9 cellular contexts compared by ENCODE assay signal in genomic region chr3:98778852-98779379, GRCh38. TPM values are rescaled to one million over a fixed set of nuclear protein-coding genes. Genes with fewer than 3 reads are reported as not detected.
A peak's percentile ranks its signal among the peaks of the same experiment; 100 is the strongest.
DNase-seq lines count a peak whose midpoint lies in the region; ATAC-seq and TF ChIP-seq lines count a peak whose summit lies in the region.
"Had no signal": no experiment of that assay in that cellular context is flagged by ENCODE, and none has a peak within 500 bp of the region (broad histone marks: within the 10 kb centered on the region; RNA-seq: fewer than 3 reads in every experiment).

No MANE protein-coding gene starts in this region.

- DNase-seq in AG09309 (ENCODE audit: low read depth) (peak; percentile 87), Kasumi-1 (lab: John Stamatoyannopoulos, UW) (peak; percentile 78), chondrocyte (ENCODE audit: low spot score) (no peak), mesothelial cell of epicardium (ENCODE audit: low spot score in 2 of 2, unreplicated experiment in 2 of 2) (no peak), NCI-H1417 treated with DMSO at 0.1 percent for 48 hours (lab: John Stamatoyannopoulos, UW) (no peak), GM23338 (ENCODE audit: low spot score) (no peak)

- no peaks in the 10 kb centered on the region for H3K4me1 ChIP-seq in GM23338 (ENCODE audit: insufficient read depth)

- no peak overlapping the region for H3K4me3 Mint-ChIP-seq in chondrocyte (ENCODE audit: unreplicated experiment)
- H3K4me3 Mint-ChIP-seq in mesothelial cell of epicardium: no peak overlapping the region
- no peak overlapping the region for H3K4me3 Mint-ChIP-seq in activated T-helper 17 cell treated with anti-CD3 and anti-CD28 coated beads, Interleukin-2, amount 50 U/mL, for 72 hours
- no peak overlapping the region for H3K4me3 Mint-ChIP-seq in GM23338

- H3K36me3 Mint-ChIP-seq in chondrocyte (ENCODE audit: low read depth) (peaks cover 2% of the 10 kb centered on the region), mesothelial cell of epicardium (peaks cover 2% of the 10 kb centered on the region), GM23338 (ENCODE audit: low read depth) (no peaks in the 10 kb centered on the region)
- no peaks in the 10 kb centered on the region for H3K36me3 Mint-ChIP-seq in activated T-helper 17 cell treated with anti-CD3 and anti-CD28 coated beads, Interleukin-2, amount 50 U/mL, for 72 hours (ENCODE audit: low read depth)

- no peak overlapping the region for H2AFZ ChIP-seq in GM23338

- H4K20me1 ChIP-seq in GM23338 (replicated peaks; ENCODE audit: insufficient read depth): no peaks in the 10 kb centered on the region

- H3K27ac Mint-ChIP-seq in chondrocyte (ENCODE audit: unreplicated experiment) (peak overlapping the region; percentile 88), mesothelial cell of epicardium (peak overlapping the region; percentile 45), GM23338 (no peak overlapping the region)
- H3K27ac Mint-ChIP-seq in activated T-helper 17 cell treated with anti-CD3 and anti-CD28 coated beads, Interleukin-2, amount 50 U/mL, for 72 hours: no peak overlapping the region

- H3K4me2 ChIP-seq in GM23338: no peak overlapping the region

- no peak overlapping the region; the same call in 1 of the 2 replicates for H3K27ac ChIP-seq in GM23338 (ENCODE audit: low read depth)

- no peaks in the 10 kb centered on the region for H3K36me3 ChIP-seq in GM23338 (ENCODE audit: insufficient read depth)

- H3F3A ChIP-seq in GM23338 (replicated peaks; ENCODE audit: low read depth): no peaks in the 10 kb centered on the region

- no peaks in the 10 kb centered on the region for H3K27me3 ChIP-seq in GM23338 (ENCODE audit: insufficient read depth)

- no peak for ATAC-seq in GM21447 (IDR thresholded peaks at IDR 0.05; ENCODE audit: unreplicated experiment)
- ATAC-seq in activated T-helper 17 cell treated with anti-CD3 and anti-CD28 coated beads, Interleukin-2, amount 50 U/mL, for 72 hours (replicated peaks): no peak
- no peak for ATAC-seq in GM23338

- TF ChIP-seq CTCF in AG09309 (IDR thresholded peaks at IDR 0.05; ENCODE audit: control insufficient read depth, insufficient read depth, low read depth, low read length, missing control alignments) (no peak), chondrocyte (IDR thresholded peaks at IDR 0.05) (no peak), mesothelial cell of epicardium (IDR thresholded peaks at IDR 0.05; ENCODE audit: unreplicated experiment) (no peak), GM23338 (conservative IDR thresholded peaks at IDR 0.05; ENCODE audit: low read depth in 2 of 2) (no peak)

- H3K27me3 Mint-ChIP-seq in chondrocyte (ENCODE audit: low read depth) (no peaks in the 10 kb centered on the region), mesothelial cell of epicardium (ENCODE audit: low read depth) (no peaks in the 10 kb centered on the region), GM23338 (ENCODE audit: insufficient read depth, low read depth, poor library complexity) (peaks cover 3% of the 10 kb centered on the region)
- H3K27me3 Mint-ChIP-seq in activated T-helper 17 cell treated with anti-CD3 and anti-CD28 coated beads, Interleukin-2, amount 50 U/mL, for 72 hours: peaks cover 34% of the 10 kb centered on the region

- H3K4me1 Mint-ChIP-seq in chondrocyte (ENCODE audit: low read depth) (peaks cover 39% of the 10 kb centered on the region), mesothelial cell of epicardium (peaks cover 5% of the 10 kb centered on the region), GM23338 (no peaks in the 10 kb centered on the region; the same call in 1 of the 3 replicates)
- H3K4me1 Mint-ChIP-seq in activated T-helper 17 cell treated with anti-CD3 and anti-CD28 coated beads, Interleukin-2, amount 50 U/mL, for 72 hours: no peaks in the 10 kb centered on the region

- H3K4me3 ChIP-seq in AG09309 (ENCODE audit: control insufficient read depth, low read depth, low read length) (no peak overlapping the region), GM23338 (no peak overlapping the region)

- no peaks in the 10 kb centered on the region for H3K79me2 ChIP-seq in GM23338 (replicated peaks; ENCODE audit: insufficient read depth)

- H3K9me2 ChIP-seq in GM23338 (ENCODE audit: insufficient read depth): no peaks in the 10 kb centered on the region

- H3K9me3 Mint-ChIP-seq in chondrocyte (ENCODE audit: low read depth) (no peaks in the 10 kb centered on the region), mesothelial cell of epicardium (no peaks in the 10 kb centered on the region), GM23338 (no peaks in the 10 kb centered on the region)
- no peaks in the 10 kb centered on the region for H3K9me3 Mint-ChIP-seq in activated T-helper 17 cell treated with anti-CD3 and anti-CD28 coated beads, Interleukin-2, amount 50 U/mL, for 72 hours

TF ChIP-seq in GM23338, 12 proteins besides CTCF, POLR2A, EP300 and RAD21 (continues in another document):
- TF ChIP-seq REST (IDR thresholded peaks at IDR 0.05; ENCODE audit: unreplicated experiment) (no peak), ZNF331 (CRISPR knock-in tag; IDR thresholded peaks at IDR 0.05; ENCODE audit: low read depth) (no peak)

RNA-seq across cellular contexts. Expression of gene ST3GAL6, which starts 15.8 kb away (rescaled TPM):
- total RNA-seq in chondrocyte (0.32 TPM in 1 of 3 replicates, not detected in the others), mesothelial cell of epicardium (9.0 to 14.1 TPM (median 11.1 TPM) in 3 replicates)
- total RNA-seq in activated T-helper 17 cell treated with anti-CD3 and anti-CD28 coated beads, Interleukin-2, amount 50 U/mL, for 72 hours: not detected
- 3.7 and 4.7 TPM in 2 replicates for total RNA-seq in GM23338 (2014; rRNA removed; shearing (Covaris generic))
- polyA plus RNA-seq in GM23338 (2016; fragmentation: Nextera tagmentation; extraction: Ambion mirVana): 6.4 and 8.1 TPM in 2 replicates
- total RNA-seq: T-helper 2 cell treated with Interferon-gamma antibody and Interleukin-4, amounts not matched to agents 100 ng/mL and 5 ng/mL, for 36 hours had no signal

Comparison
In these comparisons a context has a peak if more than half of its experiments do, and no peak if none do; other contexts are left out.
1. DNase-seq: peak in AG09309 (single experiment) and Kasumi-1 (2 of 2); none in chondrocyte (single experiment), mesothelial cell of epicardium (0 of 2), NCI-H1417 treated with DMSO at 0.1 percent for 48 hours (single experiment) and GM23338 (single experiment).
2. H3K27ac Mint-ChIP-seq: peak in chondrocyte (single experiment) and mesothelial cell of epicardium (single experiment); none in activated T-helper 17 cell treated with anti-CD3 and anti-CD28 coated beads, Interleukin-2, amount 50 U/mL, for 72 hours (single experiment) and GM23338 (single experiment).